Comparison of ENCODE assay signal across 11 cellular contexts in genomic region chr10:124450010-124450782, GRCh38. TPM values are rescaled to one million over a fixed set of nuclear protein-coding genes. Genes with fewer than 3 reads are reported as not detected.
DNase-seq lines count a peak whose midpoint lies in the region; ATAC-seq and TF ChIP-seq lines count a peak whose summit lies in the region.
"Had no signal": no experiment of that assay in that cellular context is flagged by ENCODE, and none has a peak within 500 bp of the region (broad histone marks: within the 10 kb centered on the region; RNA-seq: fewer than 3 reads in every experiment).

Gene NKX1-2, minus strand, starts transcription at chr10:124450035. Its CDS starts 92 bp downstream, at chr10:124449943.

- no peak within 1 kb of the TSS for H2AFZ ChIP-seq in OCI-LY7 (ENCODE audit: low read length)

- H4K20me1 ChIP-seq in OCI-LY7 (ENCODE audit: insufficient read depth, low read length): no peaks in the 10 kb centered on the region

- no TSS peak for BruUV-seq in OCI-LY7 (replicated peaks; lab: Mats Ljungman, UMichigan)

- no peak within 1 kb of the TSS for H3K27ac Mint-ChIP-seq in activated naive CD4-positive, alpha-beta T cell treated with anti-CD3 and anti-CD28 coated beads, Interleukin-2, amount 10 ng/mL, durations not matched to agents 7 days and 5 days
- H3K27ac Mint-ChIP-seq in activated T-helper 17 cell treated with anti-CD3 and anti-CD28 coated beads, Interleukin-2, amount 50 U/mL, for 72 hours: no peak within 1 kb of the TSS
- H3K27ac Mint-ChIP-seq in type B pancreatic cell: no peak within 1 kb of the TSS

- no peaks in the 10 kb centered on the region for H3K9me3 Mint-ChIP-seq in activated naive CD4-positive, alpha-beta T cell treated with anti-CD3 and anti-CD28 coated beads, Interleukin-2, amount 10 ng/mL, durations not matched to agents 7 days and 5 days
- H3K9me3 Mint-ChIP-seq in activated T-helper 17 cell treated with anti-CD3 and anti-CD28 coated beads, Interleukin-2, amount 50 U/mL, for 72 hours: no peaks in the 10 kb centered on the region
- H3K9me3 Mint-ChIP-seq in type B pancreatic cell: no peaks in the 10 kb centered on the region

- no peak within 1 kb of the TSS for H3K4me3 ChIP-seq in OCI-LY7 (ENCODE audit: low read depth, low read length, poor library complexity, severe bottlenecking)

- H3K9me3 ChIP-seq in OCI-LY7 (ENCODE audit: low read length): no peaks in the 10 kb centered on the region

- H3K4me1 Mint-ChIP-seq in activated naive CD4-positive, alpha-beta T cell treated with anti-CD3 and anti-CD28 coated beads, Interleukin-2, amount 10 ng/mL, durations not matched to agents 7 days and 5 days: peaks cover 20% of the 10 kb centered on the region
- peaks cover 4% of the 10 kb centered on the region for H3K4me1 Mint-ChIP-seq in activated T-helper 17 cell treated with anti-CD3 and anti-CD28 coated beads, Interleukin-2, amount 50 U/mL, for 72 hours
- H3K4me1 Mint-ChIP-seq in type B pancreatic cell (ENCODE audit: unreplicated experiment): peaks cover 22% of the 10 kb centered on the region

- no peaks in the 10 kb centered on the region for H3K4me1 ChIP-seq in OCI-LY7 (ENCODE audit: insufficient read depth, low read length, poor library complexity, severe bottlenecking)

- no peak for ATAC-seq in activated T-helper 17 cell treated with anti-CD3 and anti-CD28 coated beads, Interleukin-2, amount 50 U/mL, for 72 hours (replicated peaks)

- H3K4me2 ChIP-seq in OCI-LY7 (ENCODE audit: low read length): no peak within 1 kb of the TSS

- H3K36me3 Mint-ChIP-seq in activated naive CD4-positive, alpha-beta T cell treated with anti-CD3 and anti-CD28 coated beads, Interleukin-2, amount 10 ng/mL, durations not matched to agents 7 days and 5 days: peaks cover 2% of the 10 kb centered on the region
- no peaks in the 10 kb centered on the region for H3K36me3 Mint-ChIP-seq in activated T-helper 17 cell treated with anti-CD3 and anti-CD28 coated beads, Interleukin-2, amount 50 U/mL, for 72 hours (ENCODE audit: low read depth)
- no peaks in the 10 kb centered on the region for H3K36me3 Mint-ChIP-seq in type B pancreatic cell

- DNase-seq in activated naive CD4-positive, alpha-beta T cell treated with anti-CD3 and anti-CD28 coated beads, Interleukin-2, amount 10 ng/mL, durations not matched to agents 7 days and 5 days: no peak
- no peak for DNase-seq in activated naive CD4-positive, alpha-beta T cell treated with anti-CD3 and anti-CD28 coated beads, Interleukin-2, amount 50 U/mL, for 16 hours
- DNase-seq in iPS-NIHi11 (ENCODE audit: low spot score): peak; percentile 91
- no peak for DNase-seq in type B pancreatic cell (ENCODE audit: extremely low spot score, unreplicated experiment)
- no peak for DNase-seq in stimulated activated CD4-positive, alpha-beta T cell treated with anti-CD3 and anti-CD28 coated beads, Interleukin-4, amount 100 ng/mL, for 1 hour
- DNase-seq in NCI-H1930 (lab: John Stamatoyannopoulos, UW): no peak
- DNase-seq in OCI-LY7 (ENCODE audit: low spot score): no peak
- DNase-seq: EL had no signal

- no peak within 1 kb of the TSS for H3K27ac ChIP-seq in OCI-LY7 (ENCODE audit: low read depth, low read length, poor library complexity, severe bottlenecking)

- H3K27me3 Mint-ChIP-seq in activated naive CD4-positive, alpha-beta T cell treated with anti-CD3 and anti-CD28 coated beads, Interleukin-2, amount 10 ng/mL, durations not matched to agents 7 days and 5 days: peaks cover 97% of the 10 kb centered on the region
- peaks cover 64% of the 10 kb centered on the region for H3K27me3 Mint-ChIP-seq in activated T-helper 17 cell treated with anti-CD3 and anti-CD28 coated beads, Interleukin-2, amount 50 U/mL, for 72 hours
- H3K27me3 Mint-ChIP-seq in type B pancreatic cell: peaks cover 95% of the 10 kb centered on the region

- CTCF ChIA-PET in activated naive CD4-positive, alpha-beta T cell treated with anti-CD3 and anti-CD28 coated beads, Interleukin-2, amount 10 ng/mL, durations not matched to agents 7 days and 5 days (lab: Charles Lee): no interaction called here
- CTCF ChIA-PET in OCI-LY7 (lab: Charles Lee; ENCODE audit: unreplicated experiment): no interaction called here

- H3K9me2 ChIP-seq in OCI-LY7 (ENCODE audit: insufficient read depth, low read length): no peaks in the 10 kb centered on the region

- no peaks in the 10 kb centered on the region for H3K36me3 ChIP-seq in OCI-LY7 (ENCODE audit: insufficient read depth, low read length)

- H3K79me2 ChIP-seq in OCI-LY7 (ENCODE audit: insufficient read depth, low read depth, low read length): no peaks in the 10 kb centered on the region

- intact Hi-C loops in OCI-LY7 (cut with micrococcal nuclease; ENCODE audit: unreplicated experiment): no loop called here

- POLR2A ChIA-PET in OCI-LY7 (lab: Charles Lee): no interaction called here

- peak within 1 kb of the TSS; percentile 21 for H3K4me3 Mint-ChIP-seq in activated naive CD4-positive, alpha-beta T cell treated with anti-CD3 and anti-CD28 coated beads, Interleukin-2, amount 10 ng/mL, durations not matched to agents 7 days and 5 days
- peak within 1 kb of the TSS; percentile 62 for H3K4me3 Mint-ChIP-seq in activated T-helper 17 cell treated with anti-CD3 and anti-CD28 coated beads, Interleukin-2, amount 50 U/mL, for 72 hours
- peak within 1 kb of the TSS; percentile 84 for H3K4me3 Mint-ChIP-seq in type B pancreatic cell

- TF ChIP-seq CTCF in type B pancreatic cell (conservative IDR thresholded peaks at IDR 0.05) (no peak), OCI-LY7 (conservative IDR thresholded peaks at IDR 0.05; ENCODE audit: low read length) (no peak)

RNA-seq across cellular contexts. Expression of gene NKX1-2, which starts in this region (rescaled TPM):
- total RNA-seq in activated T-helper 17 cell treated with anti-CD3 and anti-CD28 coated beads, Interleukin-2, amount 50 U/mL, for 72 hours: not detected
- total RNA-seq in type B pancreatic cell (ENCODE audit: low replicate concordance): 0.29 and 0.48 TPM in 2 replicates
- total RNA-seq in OCI-LY7 (2014; rRNA removed; shearing (Covaris generic)): not detected in 2 replicates
- not detected in 2 replicates for total RNA-seq in OCI-LY7 (2022)
- total RNA-seq: fibroblast of villous mesenchyme; T-helper 2 cell treated with Interferon-gamma antibody and Interleukin-4, amounts not matched to agents 100 ng/mL and 5 ng/mL, for 36 hours had no signal

Comparison
In these comparisons a context has a peak if more than half of its experiments do, and no peak if none do; other contexts are left out.
1. H3K4me3 Mint-ChIP-seq: peak in every context shown above with its lines; median percentile 84 in type B pancreatic cell; 62 in activated T-helper 17 cell treated with anti-CD3 and anti-CD28 coated beads, Interleukin-2, amount 50 U/mL, for 72 hours; 21 in activated naive CD4-positive, alpha-beta T cell treated with anti-CD3 and anti-CD28 coated beads, Interleukin-2, amount 10 ng/mL, durations not matched to agents 7 days and 5 days.